Comparison of ENCODE assay signal across 9 cellular contexts in genomic region chr7:131068604-131069021, GRCh38.
DNase-seq lines count a peak whose midpoint lies in the region; ATAC-seq and TF ChIP-seq lines count a peak whose summit lies in the region.
"Had no signal": no experiment of that assay in that cellular context is flagged by ENCODE, and none has a peak within 500 bp of the region (broad histone marks: within the 10 kb centered on the region; RNA-seq: fewer than 3 reads in every experiment).

No MANE protein-coding gene starts in this region.

- H3K4me1 ChIP-seq in suprapubic skin, result peaks cover 40% of the 10 kb centered on the region

- no peaks in the 10 kb centered on the region for H3K9me3 Mint-ChIP-seq in chondrocyte (ENCODE audit: low read depth)
- no peaks in the 10 kb centered on the region for H3K9me3 Mint-ChIP-seq in nephron progenitor cell
- H3K9me3 Mint-ChIP-seq: stimulated activated naive CD8-positive, alpha-beta T cell treated with anti-CD3 and anti-CD28 coated beads, Interleukin-15, amount 100 ng/mL, for 72 hours had no signal

- no peaks in the 10 kb centered on the region for H3K9me3 ChIP-seq in suprapubic skin
- H3K9me3 ChIP-seq: pancreas had no signal

- peak; percentile 34 for TF ChIP-seq CTCF in chondrocyte (IDR thresholded peaks at IDR 0.05)
- TF ChIP-seq CTCF in nephron progenitor cell (IDR thresholded peaks at IDR 0.05), result peak; percentile 11
- TF ChIP-seq CTCF in suprapubic skin (IDR thresholded peaks at IDR 0.05), result no peak

- no peaks in the 10 kb centered on the region for H3K27me3 ChIP-seq in suprapubic skin
- H3K27me3 ChIP-seq: pancreas had no signal

- H3K4me1 Mint-ChIP-seq in chondrocyte (ENCODE audit: low read depth), result peaks cover 18% of the 10 kb centered on the region
- peaks cover 10% of the 10 kb centered on the region for H3K4me1 Mint-ChIP-seq in nephron progenitor cell

- peak; percentile 66 for DNase-seq in COLO829 (ENCODE audit: low spot score)
- peak; percentile 23 to 45 for DNase-seq in Kasumi-1 (lab: John Stamatoyannopoulos, UW)
- DNase-seq in chondrocyte (ENCODE audit: low spot score), result no peak
- no peak for DNase-seq in nephron progenitor cell
- no peak for DNase-seq in suprapubic skin (ENCODE audit: low spot score in 2 of 2)
- no peak for DNase-seq in germinal center (ENCODE audit: low spot score)

- ATAC-seq in HG03460 (IDR thresholded peaks at IDR 0.05; ENCODE audit: unreplicated experiment), result no peak

- H3K4me3 Mint-ChIP-seq in chondrocyte (ENCODE audit: unreplicated experiment) (no peak overlapping the region), nephron progenitor cell (no peak overlapping the region)

- H3K36me3 Mint-ChIP-seq in chondrocyte (ENCODE audit: low read depth) (peaks cover 2% of the 10 kb centered on the region), nephron progenitor cell (ENCODE audit: low read depth) (no peaks in the 10 kb centered on the region)

- H3K4me3 ChIP-seq in suprapubic skin, result no peak overlapping the region
- H3K4me3 ChIP-seq: pancreas had no signal

- H3K27ac ChIP-seq in suprapubic skin, result no peak overlapping the region

- 57% methylated on average over 2 of the region's 2 CpGs for WGBS in suprapubic skin

- peaks cover 3% of the 10 kb centered on the region for H3K36me3 ChIP-seq in suprapubic skin
- H3K36me3 ChIP-seq: pancreas had no signal

- no peaks in the 10 kb centered on the region for H3K27me3 Mint-ChIP-seq in chondrocyte (ENCODE audit: low read depth)
- no peaks in the 10 kb centered on the region for H3K27me3 Mint-ChIP-seq in nephron progenitor cell (ENCODE audit: low read depth, poor library complexity)
- H3K27me3 Mint-ChIP-seq: stimulated activated naive CD8-positive, alpha-beta T cell treated with anti-CD3 and anti-CD28 coated beads, Interleukin-15, amount 100 ng/mL, for 72 hours had no signal

- H3K27ac Mint-ChIP-seq in chondrocyte (ENCODE audit: unreplicated experiment) (no peak overlapping the region), nephron progenitor cell (no peak overlapping the region)

- TF ChIP-seq EP300 in suprapubic skin (IDR thresholded peaks at IDR 0.05), result no peak

- no peak for TF ChIP-seq POLR2A in suprapubic skin (IDR thresholded peaks at IDR 0.05)

Comparison
In these comparisons a context has a peak if more than half of its experiments do, and no peak if none do; other contexts are left out.
1. DNase-seq: peak in COLO829 (single experiment) and Kasumi-1 (2 of 2); none in chondrocyte (single experiment), nephron progenitor cell (single experiment), suprapubic skin (0 of 2) and germinal center (single experiment).
2. CTCF ChIP-seq: peak in chondrocyte (single experiment) and nephron progenitor cell (single experiment); none in suprapubic skin (0 of 2).